Comparison of ENCODE assay signal across 19 cellular contexts in the genomic region with DNA sequence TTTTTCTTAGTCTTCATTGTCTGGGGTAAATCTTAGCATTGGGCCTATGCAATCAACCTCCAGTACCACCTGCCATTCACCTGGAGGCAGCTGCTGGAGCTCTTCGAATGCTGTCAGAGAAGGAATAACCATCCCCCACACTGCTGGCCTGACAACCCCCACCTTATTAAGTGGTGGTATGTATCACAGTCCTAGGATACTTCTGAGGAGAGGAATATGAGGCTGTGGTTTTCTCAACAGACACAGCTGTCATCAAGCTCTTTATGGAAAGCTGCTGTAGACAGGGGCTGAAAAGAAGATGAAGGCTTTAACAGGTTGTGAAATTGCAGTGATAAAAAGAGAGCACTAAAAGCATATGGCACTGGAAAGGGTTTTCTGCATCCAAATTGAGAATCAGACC.
DNase-seq lines count a peak whose midpoint lies in the region; ATAC-seq and TF ChIP-seq lines count a peak whose summit lies in the region.
"Had no signal": no experiment of that assay in that cellular context is flagged by ENCODE, and none has a peak within 500 bp of the region (broad histone marks: within the 10 kb centered on the region; RNA-seq: fewer than 3 reads in every experiment).

No MANE protein-coding gene starts in this region.

- H3K9me3 Mint-ChIP-seq in endothelial cell (ENCODE audit: unreplicated experiment) = no peaks in the 10 kb centered on the region
- H3K9me3 Mint-ChIP-seq: HFFc6 had no signal

- H3K27me3 Mint-ChIP-seq in endothelial cell (ENCODE audit: unreplicated experiment) = peaks cover 1% of the 10 kb centered on the region
- H3K27me3 Mint-ChIP-seq: B cell had no signal

- H3K36me3 ChIP-seq in mucosa of descending colon (ENCODE audit: low read depth) = no peaks in the 10 kb centered on the region
- H3K36me3 ChIP-seq: MG63 had no signal

- no peaks in the 10 kb centered on the region for H3K9me3 ChIP-seq in mucosa of descending colon
- H3K9me3 ChIP-seq: MG63 had no signal

- H3K4me1 Mint-ChIP-seq in endothelial cell (ENCODE audit: unreplicated experiment) = peaks cover 7% of the 10 kb centered on the region

- H3K4me1 ChIP-seq in mucosa of descending colon (ENCODE audit: low read depth) = no peaks in the 10 kb centered on the region

- H3K27ac Mint-ChIP-seq in endothelial cell (ENCODE audit: unreplicated experiment) = no peak overlapping the region
- H3K27ac Mint-ChIP-seq: B cell, HFFc6 had no signal

- no peak for ATAC-seq in mucosa of descending colon

- H3K4me3 Mint-ChIP-seq in endothelial cell (ENCODE audit: unreplicated experiment) = no peak overlapping the region
- H3K4me3 Mint-ChIP-seq: B cell, HFFc6 had no signal

- no peaks in the 10 kb centered on the region for H3K36me3 Mint-ChIP-seq in endothelial cell (ENCODE audit: low read depth, unreplicated experiment)

- DNase-seq in DMS 273 (lab: John Stamatoyannopoulos, UW; ENCODE audit: unreplicated experiment) (peak; percentile 33), DMS 273 treated with DMSO at 0.1 percent for 48 hours (lab: John Stamatoyannopoulos, UW) (no peak), LHCN-M2 (ENCODE audit: low read depth) (peak; percentile 89), glomerular visceral epithelial cell (ENCODE audit: extremely low spot score) (peak; percentile 20), skeletal muscle cell (ENCODE audit: low read depth) (peak; percentile 27), mucosa of descending colon (no peak), endothelial cell (ENCODE audit: low spot score) (no peak)
- no peak for DNase-seq in activated effector memory CD4-positive, alpha-beta T cell treated with Interleukin-2 at 50 U/mL for 16 hours
- DNase-seq: DMS153, H7, HFFc6, Karpas-422, MG63, NCI-H1105, NCI-H1694 treated with DMSO at 0.1 percent for 48 hours, NCI-H345, NCI-H524 treated with DMSO at 0.1 percent for 48 hours, SHP77 treated with DMSO at 0.1 percent for 48 hours had no signal

- H3K4me3 ChIP-seq in skeletal muscle cell (ENCODE audit: low read depth, low read length) = no peak overlapping the region
- H3K4me3 ChIP-seq in mucosa of descending colon = no peak overlapping the region
- H3K4me3 ChIP-seq: MG63 had no signal

- intact Hi-C loops in mucosa of descending colon (cut with DNase I, micrococcal nuclease) = no loop called here

- TF ChIP-seq CTCF in mucosa of descending colon (IDR thresholded peaks at IDR 0.05) (no peak), endothelial cell (IDR thresholded peaks at IDR 0.05; ENCODE audit: unreplicated experiment) (no peak)

Comparison
In these comparisons a context has a peak if more than half of its experiments do, and no peak if none do; other contexts are left out.
1. DNase-seq: peak in DMS 273 (single experiment), LHCN-M2 (single experiment), glomerular visceral epithelial cell (single experiment) and skeletal muscle cell (single experiment); none in DMS 273 treated with DMSO at 0.1 percent for 48 hours (single experiment), activated effector memory CD4-positive, alpha-beta T cell treated with Interleukin-2 at 50 U/mL for 16 hours (single experiment), mucosa of descending colon (0 of 3) and endothelial cell (single experiment).